ENCODE assay signal across 1 cellular context in the genomic region with DNA sequence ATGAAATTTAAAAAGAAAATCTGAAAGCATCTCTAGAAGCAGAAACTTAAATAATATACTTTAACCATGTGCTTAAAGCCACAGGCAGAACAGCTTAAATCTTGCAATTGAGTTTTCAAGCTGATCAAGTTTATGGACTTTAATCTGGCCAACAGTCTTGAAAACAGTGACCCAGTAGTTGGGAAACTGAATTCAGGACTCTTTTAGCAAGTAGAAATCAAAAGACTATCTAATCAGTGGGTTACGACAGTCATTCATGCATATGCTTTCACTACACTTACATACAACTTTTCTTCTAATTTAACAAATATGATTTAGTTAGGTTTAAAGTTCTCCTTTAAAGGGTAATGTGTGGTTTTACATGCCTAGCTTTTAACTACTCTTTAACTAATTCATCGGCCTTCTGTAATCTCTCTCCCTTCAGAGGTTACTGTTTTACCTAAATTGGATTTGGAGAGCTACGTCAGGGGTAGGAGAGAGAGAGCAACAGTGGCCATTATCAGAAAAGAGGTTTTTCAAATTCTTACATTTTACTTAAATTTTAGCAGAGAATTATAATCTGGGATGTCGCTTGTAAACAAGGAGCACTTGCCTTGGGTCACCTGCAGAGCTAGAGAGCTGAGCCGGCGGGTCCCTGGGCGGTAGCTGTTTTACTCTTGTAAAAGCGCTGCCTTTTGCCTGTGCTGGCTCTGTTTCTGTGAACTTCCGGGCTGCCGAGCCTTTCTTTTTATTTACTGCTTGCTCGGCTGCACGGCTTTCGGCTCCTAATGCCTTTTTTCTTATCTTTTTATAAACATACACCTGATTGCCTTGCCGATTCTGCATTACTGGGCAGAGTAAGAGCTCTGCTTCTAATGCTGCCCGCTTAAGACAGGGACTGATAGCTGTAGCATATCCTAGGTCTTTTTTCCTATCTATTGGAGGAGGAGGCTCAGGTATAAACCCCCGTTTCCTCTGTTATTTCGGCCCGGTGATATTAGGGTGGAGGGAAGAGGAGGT.
A peak's percentile ranks its signal among the peaks of the same experiment; 100 is the strongest.
TF ChIP-seq lines count a peak whose summit lies in the region.

No MANE protein-coding gene starts in this region.

TF ChIP-seq in K562, 482 proteins besides CTCF, POLR2A, EP300 and RAD21 (continued from another document and continues in another):
- TF ChIP-seq SMAD3 (CRISPR knock-in tag; conservative IDR thresholded peaks at IDR 0.05) (no peak), GABPA (tag; conservative IDR thresholded peaks at IDR 0.05; ENCODE audit: low read depth) (peak; percentile 71), RAD51 (IDR thresholded peaks at IDR 0.05; ENCODE audit: borderline replicate concordance, low read depth) (no peak), RBFOX2 (IDR thresholded peaks at IDR 0.05; ENCODE audit: low read depth, low read length) (peak; percentile 61), ZNF444 (CRISPR knock-in tag; IDR thresholded peaks at IDR 0.05) (no peak), BRD9 (IDR thresholded peaks at IDR 0.05; ENCODE audit: low read depth, partially characterized antibody) (no peak), ZNF778 (CRISPR knock-in tag; IDR thresholded peaks at IDR 0.05) (no peak), BRD4 (IDR thresholded peaks at IDR 0.05) (no peak), ZNF707 (CRISPR knock-in tag; conservative IDR thresholded peaks at IDR 0.05) (no peak), DPF2 (IDR thresholded peaks at IDR 0.05) (peak; percentile 68; the same call in 1 of the 2 replicates), STAG1 (CRISPR knock-in tag; IDR thresholded peaks at IDR 0.05; ENCODE audit: borderline replicate concordance) (no peak), FOSL1 (tag; conservative IDR thresholded peaks at IDR 0.05) (no peak), MYC (IDR thresholded peaks at IDR 0.05; ENCODE audit: low read depth, low read length) (no peak), MYC (CRISPR knock-in tag; IDR thresholded peaks at IDR 0.05; ENCODE audit: borderline replicate concordance, low read depth) (no peak), ARHGAP35 (IDR thresholded peaks at IDR 0.05; ENCODE audit: partially characterized antibody) (no peak), ILK (tag; IDR thresholded peaks at IDR 0.05; ENCODE audit: borderline replicate concordance, low read depth) (no peak), RBM17 (IDR thresholded peaks at IDR 0.05; ENCODE audit: borderline replicate concordance, low read depth, low read length) (no peak), E2F3 (CRISPR knock-in tag; IDR thresholded peaks at IDR 0.05) (no peak), PPARD (CRISPR knock-in tag; IDR thresholded peaks at IDR 0.05) (no peak), TAL1 (IDR thresholded peaks at IDR 0.05) (peak; percentile 49; the same call in 1 of the 2 replicates), ZC3H4 (CRISPR knock-in tag; IDR thresholded peaks at IDR 0.05; ENCODE audit: borderline replicate concordance) (no peak), ZNF232 (CRISPR knock-in tag; IDR thresholded peaks at IDR 0.05) (no peak)
- TF ChIP-seq, protein P1, sequence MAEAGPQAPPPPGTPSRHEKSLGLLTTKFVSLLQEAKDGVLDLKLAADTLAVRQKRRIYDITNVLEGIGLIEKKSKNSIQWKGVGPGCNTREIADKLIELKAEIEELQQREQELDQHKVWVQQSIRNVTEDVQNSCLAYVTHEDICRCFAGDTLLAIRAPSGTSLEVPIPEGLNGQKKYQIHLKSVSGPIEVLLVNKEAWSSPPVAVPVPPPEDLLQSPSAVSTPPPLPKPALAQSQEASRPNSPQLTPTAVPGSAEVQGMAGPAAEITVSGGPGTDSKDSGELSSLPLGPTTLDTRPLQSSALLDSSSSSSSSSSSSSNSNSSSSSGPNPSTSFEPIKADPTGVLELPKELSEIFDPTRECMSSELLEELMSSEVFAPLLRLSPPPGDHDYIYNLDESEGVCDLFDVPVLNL (CRISPR knock-in tag; IDR thresholded peaks at IDR 0.05; ENCODE audit: low read depth) = no peak
- TF ChIP-seq, protein P2, sequence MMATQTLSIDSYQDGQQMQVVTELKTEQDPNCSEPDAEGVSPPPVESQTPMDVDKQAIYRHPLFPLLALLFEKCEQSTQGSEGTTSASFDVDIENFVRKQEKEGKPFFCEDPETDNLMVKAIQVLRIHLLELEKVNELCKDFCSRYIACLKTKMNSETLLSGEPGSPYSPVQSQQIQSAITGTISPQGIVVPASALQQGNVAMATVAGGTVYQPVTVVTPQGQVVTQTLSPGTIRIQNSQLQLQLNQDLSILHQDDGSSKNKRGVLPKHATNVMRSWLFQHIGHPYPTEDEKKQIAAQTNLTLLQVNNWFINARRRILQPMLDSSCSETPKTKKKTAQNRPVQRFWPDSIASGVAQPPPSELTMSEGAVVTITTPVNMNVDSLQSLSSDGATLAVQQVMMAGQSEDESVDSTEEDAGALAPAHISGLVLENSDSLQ (IDR thresholded peaks at IDR 0.05) = 0 out of 2 replicates have a peak, but pooled peaks have one; percentile 13
- TF ChIP-seq, protein P3, sequence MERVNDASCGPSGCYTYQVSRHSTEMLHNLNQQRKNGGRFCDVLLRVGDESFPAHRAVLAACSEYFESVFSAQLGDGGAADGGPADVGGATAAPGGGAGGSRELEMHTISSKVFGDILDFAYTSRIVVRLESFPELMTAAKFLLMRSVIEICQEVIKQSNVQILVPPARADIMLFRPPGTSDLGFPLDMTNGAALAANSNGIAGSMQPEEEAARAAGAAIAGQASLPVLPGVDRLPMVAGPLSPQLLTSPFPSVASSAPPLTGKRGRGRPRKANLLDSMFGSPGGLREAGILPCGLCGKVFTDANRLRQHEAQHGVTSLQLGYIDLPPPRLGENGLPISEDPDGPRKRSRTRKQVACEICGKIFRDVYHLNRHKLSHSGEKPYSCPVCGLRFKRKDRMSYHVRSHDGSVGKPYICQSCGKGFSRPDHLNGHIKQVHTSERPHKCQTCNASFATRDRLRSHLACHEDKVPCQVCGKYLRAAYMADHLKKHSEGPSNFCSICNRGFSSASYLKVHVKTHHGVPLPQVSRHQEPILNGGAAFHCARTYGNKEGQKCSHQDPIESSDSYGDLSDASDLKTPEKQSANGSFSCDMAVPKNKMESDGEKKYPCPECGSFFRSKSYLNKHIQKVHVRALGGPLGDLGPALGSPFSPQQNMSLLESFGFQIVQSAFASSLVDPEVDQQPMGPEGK (CRISPR knock-in tag; IDR thresholded peaks at IDR 0.05; ENCODE audit: borderline replicate concordance) = no peak
- TF ChIP-seq, protein P4, sequence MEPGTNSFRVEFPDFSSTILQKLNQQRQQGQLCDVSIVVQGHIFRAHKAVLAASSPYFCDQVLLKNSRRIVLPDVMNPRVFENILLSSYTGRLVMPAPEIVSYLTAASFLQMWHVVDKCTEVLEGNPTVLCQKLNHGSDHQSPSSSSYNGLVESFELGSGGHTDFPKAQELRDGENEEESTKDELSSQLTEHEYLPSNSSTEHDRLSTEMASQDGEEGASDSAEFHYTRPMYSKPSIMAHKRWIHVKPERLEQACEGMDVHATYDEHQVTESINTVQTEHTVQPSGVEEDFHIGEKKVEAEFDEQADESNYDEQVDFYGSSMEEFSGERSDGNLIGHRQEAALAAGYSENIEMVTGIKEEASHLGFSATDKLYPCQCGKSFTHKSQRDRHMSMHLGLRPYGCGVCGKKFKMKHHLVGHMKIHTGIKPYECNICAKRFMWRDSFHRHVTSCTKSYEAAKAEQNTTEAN (CRISPR knock-in tag; IDR thresholded peaks at IDR 0.05) = no peak
- TF ChIP-seq, protein P5, sequence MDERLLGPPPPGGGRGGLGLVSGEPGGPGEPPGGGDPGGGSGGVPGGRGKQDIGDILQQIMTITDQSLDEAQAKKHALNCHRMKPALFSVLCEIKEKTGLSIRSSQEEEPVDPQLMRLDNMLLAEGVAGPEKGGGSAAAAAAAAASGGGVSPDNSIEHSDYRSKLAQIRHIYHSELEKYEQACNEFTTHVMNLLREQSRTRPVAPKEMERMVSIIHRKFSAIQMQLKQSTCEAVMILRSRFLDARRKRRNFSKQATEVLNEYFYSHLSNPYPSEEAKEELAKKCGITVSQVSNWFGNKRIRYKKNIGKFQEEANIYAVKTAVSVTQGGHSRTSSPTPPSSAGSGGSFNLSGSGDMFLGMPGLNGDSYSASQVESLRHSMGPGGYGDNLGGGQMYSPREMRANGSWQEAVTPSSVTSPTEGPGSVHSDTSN (CRISPR knock-in tag; IDR thresholded peaks at IDR 0.05; ENCODE audit: low read depth) = no peak
- TF ChIP-seq, protein P5 (tag; conservative IDR thresholded peaks at IDR 0.05; ENCODE audit: low read depth) = no peak
- TF ChIP-seq, protein P6, sequence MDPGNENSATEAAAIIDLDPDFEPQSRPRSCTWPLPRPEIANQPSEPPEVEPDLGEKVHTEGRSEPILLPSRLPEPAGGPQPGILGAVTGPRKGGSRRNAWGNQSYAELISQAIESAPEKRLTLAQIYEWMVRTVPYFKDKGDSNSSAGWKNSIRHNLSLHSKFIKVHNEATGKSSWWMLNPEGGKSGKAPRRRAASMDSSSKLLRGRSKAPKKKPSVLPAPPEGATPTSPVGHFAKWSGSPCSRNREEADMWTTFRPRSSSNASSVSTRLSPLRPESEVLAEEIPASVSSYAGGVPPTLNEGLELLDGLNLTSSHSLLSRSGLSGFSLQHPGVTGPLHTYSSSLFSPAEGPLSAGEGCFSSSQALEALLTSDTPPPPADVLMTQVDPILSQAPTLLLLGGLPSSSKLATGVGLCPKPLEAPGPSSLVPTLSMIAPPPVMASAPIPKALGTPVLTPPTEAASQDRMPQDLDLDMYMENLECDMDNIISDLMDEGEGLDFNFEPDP (CRISPR knock-in tag; IDR thresholded peaks at IDR 0.05) = no peak
- TF ChIP-seq, protein P7, sequence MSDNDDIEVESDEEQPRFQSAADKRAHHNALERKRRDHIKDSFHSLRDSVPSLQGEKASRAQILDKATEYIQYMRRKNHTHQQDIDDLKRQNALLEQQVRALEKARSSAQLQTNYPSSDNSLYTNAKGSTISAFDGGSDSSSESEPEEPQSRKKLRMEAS (CRISPR knock-in tag; IDR thresholded peaks at IDR 0.05) = no peak
- TF ChIP-seq, protein P8, sequence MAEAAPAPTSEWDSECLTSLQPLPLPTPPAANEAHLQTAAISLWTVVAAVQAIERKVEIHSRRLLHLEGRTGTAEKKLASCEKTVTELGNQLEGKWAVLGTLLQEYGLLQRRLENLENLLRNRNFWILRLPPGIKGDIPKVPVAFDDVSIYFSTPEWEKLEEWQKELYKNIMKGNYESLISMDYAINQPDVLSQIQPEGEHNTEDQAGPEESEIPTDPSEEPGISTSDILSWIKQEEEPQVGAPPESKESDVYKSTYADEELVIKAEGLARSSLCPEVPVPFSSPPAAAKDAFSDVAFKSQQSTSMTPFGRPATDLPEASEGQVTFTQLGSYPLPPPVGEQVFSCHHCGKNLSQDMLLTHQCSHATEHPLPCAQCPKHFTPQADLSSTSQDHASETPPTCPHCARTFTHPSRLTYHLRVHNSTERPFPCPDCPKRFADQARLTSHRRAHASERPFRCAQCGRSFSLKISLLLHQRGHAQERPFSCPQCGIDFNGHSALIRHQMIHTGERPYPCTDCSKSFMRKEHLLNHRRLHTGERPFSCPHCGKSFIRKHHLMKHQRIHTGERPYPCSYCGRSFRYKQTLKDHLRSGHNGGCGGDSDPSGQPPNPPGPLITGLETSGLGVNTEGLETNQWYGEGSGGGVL (CRISPR knock-in tag; IDR thresholded peaks at IDR 0.05) = no peak
